9 cellular contexts compared by ENCODE assay signal in the genomic region with DNA sequence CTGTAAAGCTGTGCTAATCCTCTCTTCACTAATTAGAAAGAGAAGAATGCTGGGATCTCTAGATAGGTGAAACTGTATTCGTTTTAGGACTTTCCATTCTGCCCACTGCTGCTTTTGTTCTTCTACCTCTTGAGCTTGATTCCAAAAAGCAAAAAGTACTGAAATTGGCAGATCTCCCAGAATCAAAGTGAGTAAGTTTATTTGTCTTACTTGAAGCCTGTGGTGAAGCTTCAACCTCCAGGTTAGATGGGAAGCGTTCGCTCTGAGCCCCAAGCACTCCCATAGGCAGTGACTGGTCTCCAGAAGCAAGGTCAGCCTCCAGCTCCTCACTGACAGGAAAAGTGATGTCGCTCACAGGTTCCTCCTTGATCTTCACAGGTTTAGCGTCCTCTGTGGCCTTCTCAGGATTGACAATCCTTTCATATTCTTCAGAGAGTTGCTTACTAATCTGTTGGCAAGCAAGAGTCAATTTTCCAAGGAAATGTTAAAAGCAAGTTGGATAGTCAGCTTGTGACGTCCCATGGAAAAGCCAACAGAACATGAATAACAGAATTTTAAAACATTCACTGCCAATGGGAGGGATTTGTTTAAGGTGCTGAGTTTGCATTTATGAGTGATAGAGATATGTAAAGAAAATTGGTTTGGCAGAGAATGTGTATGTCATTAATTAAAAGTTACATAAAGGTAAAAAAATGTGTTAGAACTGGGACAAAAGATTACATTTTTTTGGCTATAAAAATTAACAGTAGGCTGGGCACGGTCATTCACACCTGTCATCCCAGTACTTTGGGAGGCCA. TPM values are rescaled to one million over a fixed set of nuclear protein-coding genes. Genes with fewer than 3 reads are reported as not detected.
A peak's percentile ranks its signal among the peaks of the same experiment; 100 is the strongest.
DNase-seq lines count a peak whose midpoint lies in the region; TF ChIP-seq lines count a peak whose summit lies in the region.
"Had no signal": no experiment of that assay in that cellular context is flagged by ENCODE, and none has a peak within 500 bp of the region (broad histone marks: within the 10 kb centered on the region; RNA-seq: fewer than 3 reads in every experiment).

No MANE protein-coding gene starts in this region.

- no peaks in the 10 kb centered on the region for H3K9me3 ChIP-seq in thyroid gland
- H3K9me3 ChIP-seq in SK-N-SH, result no peaks in the 10 kb centered on the region

- POLR2A ChIA-PET in SK-N-SH (lab: Yijun Ruan, JAX), result interaction anchor here (0.7 kb wide), 1 partner anchor 110 kb away, joined by 4 read pairs; no protein-coding TSS in a partner anchor

- no peak overlapping the region for H2AFZ ChIP-seq in SK-N-SH (ENCODE audit: low read depth)

- peaks cover 23% of the 10 kb centered on the region; the same call in 1 of the 2 replicates for H3K79me2 ChIP-seq in SK-N-SH (ENCODE audit: insufficient read depth)

- H4K20me1 ChIP-seq in SK-N-SH (ENCODE audit: insufficient read depth), result no peaks in the 10 kb centered on the region

- H3K9me2 ChIP-seq in SK-N-SH, result no peaks in the 10 kb centered on the region

- peaks cover 67 to 81% of the 10 kb centered on the region in 2 donors for H3K36me3 ChIP-seq in thyroid gland
- H3K36me3 ChIP-seq in SK-N-SH (replicated peaks in 1 of 2; ENCODE audit: control insufficient read depth in 1 of 2, insufficient read depth in 2 of 2, low read length in 1 of 2), result peaks cover 86 to 90% of the 10 kb centered on the region in 2 experiments

- H3K27me3 ChIP-seq in thyroid gland, result no peaks in the 10 kb centered on the region
- H3K27me3 ChIP-seq in SK-N-SH (ENCODE audit: insufficient read depth), result no peaks in the 10 kb centered on the region

- DNase-seq in AG08396 (ENCODE audit: low spot score) (peak; percentile 8), NCI-H2196 (lab: John Stamatoyannopoulos, UW; ENCODE audit: unreplicated experiment) (peak; percentile 34), fibroblast of gingiva (ENCODE audit: low read depth) (peak; percentile 6), NCI-H748 (lab: John Stamatoyannopoulos, UW; ENCODE audit: unreplicated experiment) (no peak), thyroid gland (no peak), SK-N-SH (no peak)
- DNase-seq: C1 segment of cervical spinal cord, KG1, NCI-H526 treated with DMSO at 0.1 percent for 48 hours had no signal

- H3K4me3 ChIP-seq in thyroid gland (replicated peaks in 1 of 3), result no peak overlapping the region
- no peak overlapping the region for H3K4me3 ChIP-seq in SK-N-SH (ENCODE audit: low read depth in 2 of 2, low read length in 1 of 2)

- H3K4me1 ChIP-seq in thyroid gland (no peaks in the 10 kb centered on the region), SK-N-SH (ENCODE audit: control insufficient read depth in 1 of 2, insufficient read depth in 2 of 2, low read depth in 1 of 2, low read length in 1 of 2) (no peaks in the 10 kb centered on the region)

- H3K9ac ChIP-seq in SK-N-SH, result no peak overlapping the region

- no peak for TF ChIP-seq RAD21 in SK-N-SH (IDR thresholded peaks at IDR 0.05; ENCODE audit: low read length)

- H3K27ac ChIP-seq in thyroid gland (no peak overlapping the region), SK-N-SH (ENCODE audit: low read depth in 2 of 2, low read length in 1 of 2) (no peak overlapping the region)

- H3K4me2 ChIP-seq in SK-N-SH, result no peak overlapping the region

- peaks cover 36% of the 10 kb centered on the region for H3F3A ChIP-seq in SK-N-SH (replicated peaks; ENCODE audit: insufficient read depth)

- WGBS in thyroid gland, 2 donors, result 78 to 86% methylated on average over 7 of the region's 7 CpGs
- 95% methylated on average over 7 of the region's 7 CpGs for WGBS in SK-N-SH (ENCODE audit: low lambda C conversion rate)

- TF ChIP-seq CTCF in thyroid gland (IDR thresholded peaks at IDR 0.05) (no peak), SK-N-SH (IDR thresholded peaks at IDR 0.05) (no peak)

- TF ChIP-seq EP300 in SK-N-SH (IDR thresholded peaks at IDR 0.05; ENCODE audit: borderline replicate concordance in 1 of 2, low read depth in 1 of 2, low read length in 1 of 2), result no peak

- no peak for TF ChIP-seq POLR2A in thyroid gland (IDR thresholded peaks at IDR 0.05)

- intact Hi-C loops in thyroid gland (cut with DNase I), result no loop called here

- CTCF ChIA-PET in SK-N-SH (lab: Yijun Ruan, JAX), result interaction anchor here (1.3 to 8.4 kb wide), 2 partner anchors 9 to 28 kb away, joined by 4 to 77 read pairs; no protein-coding TSS in a partner anchor

TF ChIP-seq in SK-N-SH, 30 proteins besides CTCF, POLR2A, EP300 and RAD21:
- TF ChIP-seq RXRA (IDR thresholded peaks at IDR 0.05; ENCODE audit: borderline replicate concordance, low read depth), result no peak

RNA-seq across cellular contexts. Expression of a gene that starts 8.1 kb away (rescaled TPM):
- total RNA-seq in thyroid gland, result 10 to 100 TPM; 24.9 to 38.1 (median 29.6) TPM
- polyA plus RNA-seq in SK-N-SH (2012; rRNA removed), result 49.7 and 69.3 TPM in 2 replicates
- polyA plus RNA-seq in SK-N-SH (2012; cell fraction: cytosol; rRNA removed), result 28.3 and 33.5 TPM in 2 replicates
- 135 and 184 TPM in 2 replicates for polyA plus RNA-seq in SK-N-SH (2012; cell fraction: nucleus; rRNA removed)

RNA-seq across cellular contexts. Expression of a gene that starts 8.3 kb away (rescaled TPM):
- total RNA-seq in thyroid gland, result 10 to 100 TPM; 16.5 to 26.6 (median 23.4) TPM
- 9.4 and 9.8 TPM in 2 replicates for polyA plus RNA-seq in SK-N-SH (2012; rRNA removed)
- polyA plus RNA-seq in SK-N-SH (2012; cell fraction: cytosol; rRNA removed), result 10.6 and 13.9 TPM in 2 replicates
- polyA plus RNA-seq in SK-N-SH (2012; cell fraction: nucleus; rRNA removed), result 8.7 and 11.4 TPM in 2 replicates

RNA-seq across cellular contexts. Expression of a gene that starts 26.5 kb away (rescaled TPM):
- 10 to 100 TPM; 24.2 to 26.9 (median 24.9) TPM for total RNA-seq in thyroid gland
- polyA plus RNA-seq in SK-N-SH (2012; rRNA removed), result 74.0 and 92.8 TPM in 2 replicates
- polyA plus RNA-seq in SK-N-SH (2012; cell fraction: cytosol; rRNA removed), result 97.6 and 100 TPM in 2 replicates
- 56.0 and 77.7 TPM in 2 replicates for polyA plus RNA-seq in SK-N-SH (2012; cell fraction: nucleus; rRNA removed)

RNA-seq across cellular contexts. Expression of a gene that starts 26.5 kb away (rescaled TPM):
- 1 to 10 TPM; 7.2 to 9.9 (median 8.0) TPM for total RNA-seq in thyroid gland
- polyA plus RNA-seq in SK-N-SH (2012; rRNA removed), result 2.3 and 2.7 TPM in 2 replicates
- 2.5 and 2.8 TPM in 2 replicates for polyA plus RNA-seq in SK-N-SH (2012; cell fraction: cytosol; rRNA removed)
- 2.8 and 3.3 TPM in 2 replicates for polyA plus RNA-seq in SK-N-SH (2012; cell fraction: nucleus; rRNA removed)

Comparison
In these comparisons a context has a peak if more than half of its experiments do, and no peak if none do; other contexts are left out.
1. DNase-seq: peak in AG08396 (single experiment), NCI-H2196 (single experiment) and fibroblast of gingiva (single experiment); none in NCI-H748 (single experiment), thyroid gland (0 of 2) and SK-N-SH (single experiment).